ENCODE assay signal across 22 cellular contexts in genomic region chr14:67955241-67955640, GRCh38.
"Had no signal": no experiment of that assay in that cellular context is flagged by ENCODE, and none has a peak within 500 bp of the region (broad histone marks: within the 10 kb centered on the region; RNA-seq: fewer than 3 reads in every experiment).

No MANE protein-coding gene starts in this region.

- FAIRE-seq: endometrium, frontal cortex, kidney had no signal

- DNase-seq: effector CD8-positive, alpha-beta T cell; effector memory CD8-positive, alpha-beta T cell; endodermal cell; erythroblast; esophagus squamous epithelium; foreskin keratinocyte; glutamatergic neuron; head of caudate nucleus; heart right ventricle; hippocampal formation; islet precursor cell; kidney; kidney glomerular epithelial cell; left cardiac atrium; left lung; left ventricle myocardium superior; lower lobe of right lung; mesenchymal stem cell; mucosa of descending colon; naive B cell had no signal
